8 cellular contexts compared by ENCODE assay signal in the genomic region with DNA sequence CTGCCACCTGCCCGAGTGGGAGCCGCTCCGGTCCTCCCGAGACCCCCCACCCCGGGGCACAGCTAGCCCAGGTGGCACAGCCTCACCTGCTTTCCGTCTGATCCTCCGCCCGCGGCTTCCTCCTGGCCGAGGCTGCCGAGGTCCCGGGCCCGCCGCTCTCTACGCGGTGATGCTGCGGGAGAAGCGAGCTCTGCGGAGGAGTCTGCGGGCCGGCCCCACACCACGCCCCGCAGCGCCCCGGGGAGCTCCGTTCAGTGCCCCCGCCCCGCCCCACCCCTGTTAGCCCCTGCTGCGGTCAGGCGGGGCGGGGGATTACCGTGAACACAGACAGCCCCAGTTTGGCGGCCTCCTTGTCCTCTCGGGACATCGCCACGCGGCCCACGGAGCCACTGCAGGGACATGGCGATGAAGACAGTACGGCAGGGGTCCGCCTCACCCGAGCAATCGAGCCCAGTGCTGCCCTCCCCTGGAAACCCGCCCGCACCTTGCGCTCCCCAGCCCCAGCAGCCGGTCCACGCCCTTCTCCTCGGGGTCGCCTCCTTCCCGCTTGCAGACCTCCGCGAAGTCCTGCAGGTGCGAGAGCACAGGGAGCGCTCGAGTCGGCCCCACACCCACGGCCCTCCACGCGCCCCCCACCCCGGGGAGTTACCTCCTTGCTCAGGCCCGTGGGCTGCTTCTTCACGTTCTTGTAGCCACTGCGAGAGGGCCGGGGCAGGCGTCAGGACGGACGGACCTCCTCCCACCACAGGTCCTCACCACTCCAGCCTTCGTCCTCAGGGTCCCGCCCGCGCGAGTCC. TPM values are rescaled to one million over a fixed set of nuclear protein-coding genes. Genes with fewer than 3 reads are reported as not detected.
DNase-seq lines count a peak whose midpoint lies in the region; ATAC-seq, FAIRE-seq and TF ChIP-seq lines count a peak whose summit lies in the region.

No MANE protein-coding gene starts in this region.

- no peaks in the 10 kb centered on the region for H3K9me2 ChIP-seq in DOHH2 (replicated peaks; ENCODE audit: control insufficient read depth, low read length)

- H3K4me2 ChIP-seq in DOHH2 (ENCODE audit: low read length) = peak overlapping the region; percentile 63

- peak; percentile 47 for TF ChIP-seq CTCF in DOHH2 (IDR thresholded peaks at IDR 0.05; ENCODE audit: low read depth, low read length, poor library complexity, severe bottlenecking)
- no peak for TF ChIP-seq CTCF in mucosa of descending colon (IDR thresholded peaks at IDR 0.05)
- no peak for TF ChIP-seq CTCF in tibial artery (IDR thresholded peaks at IDR 0.05)

- H4K20me1 ChIP-seq in DOHH2 (ENCODE audit: control insufficient read depth, insufficient read depth, low read depth, low read length) = peaks cover 2% of the 10 kb centered on the region; the same call in 1 of the 2 replicates

- no peak for FAIRE-seq in RCC 7860 (lab: Jason Lieb, UNC)

- H3F3A ChIP-seq in DOHH2 (ENCODE audit: control insufficient read depth, insufficient read depth) = peaks cover 20% of the 10 kb centered on the region

- no peaks in the 10 kb centered on the region for H3K9me3 ChIP-seq in DOHH2 (ENCODE audit: control insufficient read depth, insufficient read depth, low read length)
- H3K9me3 ChIP-seq in mucosa of descending colon = no peaks in the 10 kb centered on the region
- no peaks in the 10 kb centered on the region for H3K9me3 ChIP-seq in tibial artery

- H3K4me1 ChIP-seq in DOHH2 (ENCODE audit: control insufficient read depth, low read length) (peaks cover 24% of the 10 kb centered on the region), mucosa of descending colon (ENCODE audit: low read depth) (peaks cover 21% of the 10 kb centered on the region), tibial artery (peaks cover 0 to 25% (median 20%) of the 10 kb centered on the region in 4 donors)

- ATAC-seq in GM21529 (IDR thresholded peaks at IDR 0.05; ENCODE audit: unreplicated experiment) (peak; percentile 35), mucosa of descending colon (peak; percentile 54)

- H3K4me3 ChIP-seq in DOHH2 (ENCODE audit: low read length) (peak overlapping the region; percentile 93), mucosa of descending colon (peak overlapping the region; percentile 79), tibial artery (peak overlapping the region; percentile 83 to 93)

- H3K79me2 ChIP-seq in DOHH2 (ENCODE audit: control insufficient read depth, low read length) = peaks cover 45% of the 10 kb centered on the region

- peaks cover 61% of the 10 kb centered on the region for H3K36me3 ChIP-seq in DOHH2 (ENCODE audit: control insufficient read depth, low read length)
- peaks cover 4% of the 10 kb centered on the region for H3K36me3 ChIP-seq in mucosa of descending colon (ENCODE audit: low read depth)
- H3K36me3 ChIP-seq in tibial artery = peaks cover 24 to 60% (median 45%) of the 10 kb centered on the region in 3 donors

- H3K27me3 ChIP-seq in DOHH2 (ENCODE audit: control insufficient read depth, low read length) (no peaks in the 10 kb centered on the region), tibial artery (no peaks in the 10 kb centered on the region)

- in situ Hi-C loops in KBM-7 (cut with MboI; ENCODE audit: low pct_unique_long_range_greater_than_20kb, low sequenced_read_pairs) = no loop called here

- DNase-seq in KBM-7 (peak; percentile 65), mucosa of descending colon (peak; percentile 58 to 83 (median 78)), tibial artery (no peak), RCC 7860 (ENCODE audit: low spot score) (no peak)
- DNase-seq in activated CD4-positive, alpha-beta T cell treated with anti-CD3 and anti-CD28 coated beads for 4 hours = peak; percentile 46 to 56
- peak; percentile 56 for DNase-seq in effector CD4-positive, alpha-beta T cell

- intact Hi-C loops in mucosa of descending colon (cut with DNase I, micrococcal nuclease) = no loop called here
- intact Hi-C loops in tibial artery (cut with DNase I; ENCODE audit: low total_unique reads) = loop anchor here (10.0 kb wide), 1 partner anchor 63 kb away; a partner anchor contains a TSS

- H3K27ac ChIP-seq in DOHH2 (ENCODE audit: low read depth, low read length) (peak overlapping the region; percentile 36; the same call in 1 of the 2 replicates), tibial artery (peak overlapping the region; percentile 91 to 98)

RNA-seq across cellular contexts. Expression of a gene that starts 0.9 kb away (rescaled TPM):
- 10 to 100 TPM; 10.6 to 15.7 (median 13.9) TPM for total RNA-seq in mucosa of descending colon

RNA-seq across cellular contexts. Expression of a gene that starts 6.9 kb away (rescaled TPM):
- 10 to 100 TPM; 24.3 to 42.1 (median 37.3) TPM for total RNA-seq in mucosa of descending colon

RNA-seq across cellular contexts. Expression of a gene that starts 19.7 kb away (rescaled TPM):
- 100 to 1,000 TPM; 339 to 490 (median 479) TPM for total RNA-seq in mucosa of descending colon

RNA-seq across cellular contexts. Expression of a gene that starts 37.9 kb away (rescaled TPM):
- total RNA-seq in mucosa of descending colon = 100 to 1,000 TPM; 165 to 182 (median 178) TPM

RNA-seq across cellular contexts. Expression of a gene that starts 47.5 kb away (rescaled TPM):
- 1 to 10 TPM in 2 of 3 donors, under 1 TPM in 1; 0.55 to 8.9 (median 1.5) TPM for total RNA-seq in mucosa of descending colon

Comparison
In these comparisons a context has a peak if more than half of its experiments do, and no peak if none do; other contexts are left out.
1. DNase-seq: peak in KBM-7 (single experiment), activated CD4-positive, alpha-beta T cell treated with anti-CD3 and anti-CD28 coated beads for 4 hours (2 of 2), effector CD4-positive, alpha-beta T cell (single experiment) and mucosa of descending colon (3 of 3); none in tibial artery (0 of 2) and RCC 7860 (single experiment).
2. Peak in every context shown above with its lines, with median percentiles within 50 percentile points of each other: H3K4me3 ChIP-seq.